Comparison of ENCODE assay signal across 13 cellular contexts in the genomic region with DNA sequence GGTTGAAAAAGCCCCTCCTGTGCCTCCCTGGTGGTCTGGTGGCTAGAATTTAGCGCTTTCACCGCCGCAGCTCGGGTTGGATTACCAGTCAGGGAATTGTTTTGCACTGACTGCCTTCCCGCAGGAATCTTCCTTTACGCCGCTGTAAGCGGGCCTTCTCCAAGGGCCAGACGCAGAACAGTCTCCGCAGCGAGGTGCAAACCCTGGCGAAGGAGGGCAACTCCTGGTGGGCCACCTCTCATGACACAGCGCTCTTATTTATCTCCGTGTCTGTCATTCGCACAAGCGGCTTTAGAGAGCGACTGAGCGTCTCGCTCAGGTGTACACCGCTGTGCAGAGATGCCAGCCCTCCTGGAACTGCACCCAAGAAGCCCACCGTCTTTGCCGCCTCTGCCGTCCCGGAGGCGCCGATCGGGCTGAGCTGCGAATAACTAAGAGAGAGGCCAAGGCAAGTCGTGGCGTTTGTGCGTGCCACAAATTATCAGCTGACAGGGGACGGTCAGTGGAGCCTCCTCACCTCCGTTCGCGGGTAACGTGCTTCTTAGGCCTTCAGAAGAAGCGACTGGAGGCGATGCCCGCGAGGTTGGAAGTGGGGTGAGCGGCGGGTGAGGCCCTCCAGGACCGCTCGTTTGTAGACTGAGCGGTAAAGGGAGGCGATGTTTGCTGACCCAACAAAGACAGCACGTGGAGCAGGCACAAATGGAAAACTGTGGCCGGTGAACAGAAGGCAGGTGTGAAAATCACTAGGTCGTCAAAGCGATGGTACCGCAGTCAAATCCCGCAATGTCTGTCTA.
DNase-seq lines count a peak whose midpoint lies in the region; ATAC-seq and TF ChIP-seq lines count a peak whose summit lies in the region.
"Had no signal": no experiment of that assay in that cellular context is flagged by ENCODE, and none has a peak within 500 bp of the region (broad histone marks: within the 10 kb centered on the region; RNA-seq: fewer than 3 reads in every experiment).

No MANE protein-coding gene starts in this region.

- H3K9me2 ChIP-seq in GM23338 (ENCODE audit: insufficient read depth): no peaks in the 10 kb centered on the region

- peaks cover 34% of the 10 kb centered on the region for H3K4me1 ChIP-seq in CD4-positive, alpha-beta memory T cell (ENCODE audit: insufficient read depth, low read length)
- H3K4me1 ChIP-seq in GM23338 (ENCODE audit: insufficient read depth): peaks cover 49% of the 10 kb centered on the region
- H3K4me1 ChIP-seq in thyroid gland: peaks cover 0 to 19% of the 10 kb centered on the region in 2 donors

- H3F3A ChIP-seq in GM23338 (replicated peaks; ENCODE audit: low read depth): peaks cover 11% of the 10 kb centered on the region; the same call in 1 of the 2 replicates

- peaks cover 57% of the 10 kb centered on the region in 2 donors for H3K27me3 Mint-ChIP-seq in CD4-positive, alpha-beta memory T cell
- H3K27me3 Mint-ChIP-seq in GM23338 (ENCODE audit: insufficient read depth, low read depth, poor library complexity) (peaks cover 32% of the 10 kb centered on the region), mesothelial cell of epicardium (ENCODE audit: low read depth) (peaks cover 98% of the 10 kb centered on the region)

- H3K4me2 ChIP-seq in GM23338: peak overlapping the region; percentile 87

- TF ChIP-seq POLR2A in thyroid gland (IDR thresholded peaks at IDR 0.05): no peak

- no peak overlapping the region for H3K4me3 ChIP-seq in CD4-positive, alpha-beta memory T cell (ENCODE audit: low read length in 2 of 2)
- H3K4me3 ChIP-seq in GM23338 (peak overlapping the region; percentile 60), thyroid gland (replicated peaks in 1 of 3) (no peak overlapping the region)

- peaks cover 3% of the 10 kb centered on the region; the same call in 1 of the 2 replicates for H4K20me1 ChIP-seq in GM23338 (replicated peaks; ENCODE audit: insufficient read depth)

- CTCF ChIA-PET in CD4-positive, alpha-beta memory T cell (lab: Charles Lee; ENCODE audit: partially characterized antibody): no interaction called here

- WGBS in thyroid gland, 2 donors: 3 to 23% methylated on average over 42 to 44 of the region's 52 CpGs

- H3K36me3 ChIP-seq in CD4-positive, alpha-beta memory T cell (ENCODE audit: insufficient read depth, low read length): no peaks in the 10 kb centered on the region
- H3K36me3 ChIP-seq in GM23338 (ENCODE audit: insufficient read depth): no peaks in the 10 kb centered on the region
- H3K36me3 ChIP-seq in thyroid gland: no peaks in the 10 kb centered on the region
- H3K36me3 ChIP-seq: gastroesophageal sphincter had no signal

- peak overlapping the region in 1 of 7 donors; percentile 80 for H3K27ac Mint-ChIP-seq in CD4-positive, alpha-beta memory T cell
- H3K27ac Mint-ChIP-seq in GM23338 (no peak overlapping the region), mesothelial cell of epicardium (no peak overlapping the region)

- peaks cover 14 to 40% (median 32%) of the 10 kb centered on the region in 4 donors for H3K4me1 Mint-ChIP-seq in CD4-positive, alpha-beta memory T cell
- H3K4me1 Mint-ChIP-seq in GM23338 (peaks cover 10% of the 10 kb centered on the region), mesothelial cell of epicardium (peaks cover 24% of the 10 kb centered on the region)

- H3K4me3 Mint-ChIP-seq in CD4-positive, alpha-beta memory T cell: peak overlapping the region; percentile 52 to 89 (median 69)
- H3K4me3 Mint-ChIP-seq in GM23338 (no peak overlapping the region), mesothelial cell of epicardium (peak overlapping the region; percentile 77)

- POLR2A ChIA-PET in CD4-positive, alpha-beta memory T cell (lab: Charles Lee; ENCODE audit: partially characterized antibody): interaction anchor here (3.0 kb wide), 1 partner anchor 36 kb away, joined by 25 read pairs; no protein-coding TSS in a partner anchor

- TF ChIP-seq CTCF in GM23338 (conservative IDR thresholded peaks at IDR 0.05; ENCODE audit: low read depth in 2 of 2): no peak
- no peak for TF ChIP-seq CTCF in mesothelial cell of epicardium (IDR thresholded peaks at IDR 0.05; ENCODE audit: unreplicated experiment)
- no peak for TF ChIP-seq CTCF in thyroid gland (IDR thresholded peaks at IDR 0.05)

- H3K9me3 Mint-ChIP-seq in CD4-positive, alpha-beta memory T cell: peaks cover 0 to 15% (median 4%) of the 10 kb centered on the region in 8 donors
- peaks cover 3% of the 10 kb centered on the region; the same call in 2 of the 3 replicates for H3K9me3 Mint-ChIP-seq in GM23338
- no peaks in the 10 kb centered on the region for H3K9me3 Mint-ChIP-seq in mesothelial cell of epicardium

- H3K27me3 ChIP-seq in CD4-positive, alpha-beta memory T cell (ENCODE audit: insufficient read depth, low read length): peaks cover 29% of the 10 kb centered on the region
- H3K27me3 ChIP-seq in GM23338 (ENCODE audit: insufficient read depth) (peaks cover 100% of the 10 kb centered on the region), thyroid gland (peaks cover 33% of the 10 kb centered on the region)

- intact Hi-C loops in CD4-positive, alpha-beta memory T cell (cut with micrococcal nuclease): no loop called here
- intact Hi-C loops in thyroid gland (cut with DNase I): no loop called here

- H3K9me3 ChIP-seq in CD4-positive, alpha-beta memory T cell (ENCODE audit: control insufficient read depth in 1 of 2, low read length in 2 of 2): no peaks in the 10 kb centered on the region
- no peaks in the 10 kb centered on the region for H3K9me3 ChIP-seq in thyroid gland
- H3K9me3 ChIP-seq: gastroesophageal sphincter had no signal

- H3K79me2 ChIP-seq in GM23338 (replicated peaks; ENCODE audit: insufficient read depth): no peaks in the 10 kb centered on the region

- H3K27ac ChIP-seq in CD4-positive, alpha-beta memory T cell (ENCODE audit: low read depth, low read length): no peak overlapping the region
- H3K27ac ChIP-seq in GM23338 (ENCODE audit: low read depth): no peak overlapping the region
- H3K27ac ChIP-seq in thyroid gland: no peak overlapping the region
- H3K27ac ChIP-seq: gastroesophageal sphincter had no signal

- ATAC-seq in GM23338: no peak
- ATAC-seq in HG03095 (IDR thresholded peaks at IDR 0.05; ENCODE audit: unreplicated experiment): no peak
- ATAC-seq: gastroesophageal sphincter, right cardiac atrium had no signal

- peak overlapping the region; percentile 90 for H2AFZ ChIP-seq in GM23338

- no peak for DNase-seq in CD4-positive, alpha-beta memory T cell
- DNase-seq in GM23338 (ENCODE audit: low spot score) (peak; percentile 40), astrocyte of the hippocampus (ENCODE audit: low read depth, low spot score) (peak; percentile 20), mesothelial cell of epicardium (ENCODE audit: low spot score in 2 of 2, unreplicated experiment in 2 of 2) (no peak), NCI-H82 treated with DMSO at 0.1 percent for 48 hours (lab: John Stamatoyannopoulos, UW; ENCODE audit: unreplicated experiment) (no peak), thyroid gland (no peak)
- DNase-seq: Kasumi-1, NCI-H1694 treated with DMSO at 0.1 percent for 48 hours, right cardiac atrium, RPMI8226, T-helper 9 cell had no signal

- H3K36me3 Mint-ChIP-seq in CD4-positive, alpha-beta memory T cell: no peaks in the 10 kb centered on the region
- peaks cover 2% of the 10 kb centered on the region; the same call in 1 of the 3 replicates for H3K36me3 Mint-ChIP-seq in GM23338 (ENCODE audit: low read depth)
- H3K36me3 Mint-ChIP-seq in mesothelial cell of epicardium: no peaks in the 10 kb centered on the region

TF ChIP-seq in GM23338, 12 proteins besides CTCF, POLR2A, EP300 and RAD21 (continues in another document):
- TF ChIP-seq, protein P1, sequence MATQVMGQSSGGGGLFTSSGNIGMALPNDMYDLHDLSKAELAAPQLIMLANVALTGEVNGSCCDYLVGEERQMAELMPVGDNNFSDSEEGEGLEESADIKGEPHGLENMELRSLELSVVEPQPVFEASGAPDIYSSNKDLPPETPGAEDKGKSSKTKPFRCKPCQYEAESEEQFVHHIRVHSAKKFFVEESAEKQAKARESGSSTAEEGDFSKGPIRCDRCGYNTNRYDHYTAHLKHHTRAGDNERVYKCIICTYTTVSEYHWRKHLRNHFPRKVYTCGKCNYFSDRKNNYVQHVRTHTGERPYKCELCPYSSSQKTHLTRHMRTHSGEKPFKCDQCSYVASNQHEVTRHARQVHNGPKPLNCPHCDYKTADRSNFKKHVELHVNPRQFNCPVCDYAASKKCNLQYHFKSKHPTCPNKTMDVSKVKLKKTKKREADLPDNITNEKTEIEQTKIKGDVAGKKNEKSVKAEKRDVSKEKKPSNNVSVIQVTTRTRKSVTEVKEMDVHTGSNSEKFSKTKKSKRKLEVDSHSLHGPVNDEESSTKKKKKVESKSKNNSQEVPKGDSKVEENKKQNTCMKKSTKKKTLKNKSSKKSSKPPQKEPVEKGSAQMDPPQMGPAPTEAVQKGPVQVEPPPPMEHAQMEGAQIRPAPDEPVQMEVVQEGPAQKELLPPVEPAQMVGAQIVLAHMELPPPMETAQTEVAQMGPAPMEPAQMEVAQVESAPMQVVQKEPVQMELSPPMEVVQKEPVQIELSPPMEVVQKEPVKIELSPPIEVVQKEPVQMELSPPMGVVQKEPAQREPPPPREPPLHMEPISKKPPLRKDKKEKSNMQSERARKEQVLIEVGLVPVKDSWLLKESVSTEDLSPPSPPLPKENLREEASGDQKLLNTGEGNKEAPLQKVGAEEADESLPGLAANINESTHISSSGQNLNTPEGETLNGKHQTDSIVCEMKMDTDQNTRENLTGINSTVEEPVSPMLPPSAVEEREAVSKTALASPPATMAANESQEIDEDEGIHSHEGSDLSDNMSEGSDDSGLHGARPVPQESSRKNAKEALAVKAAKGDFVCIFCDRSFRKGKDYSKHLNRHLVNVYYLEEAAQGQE (IDR thresholded peaks at IDR 0.05; ENCODE audit: unreplicated experiment): no peak
- no peak for TF ChIP-seq CREB1 (CRISPR knock-in tag; IDR thresholded peaks at IDR 0.05; ENCODE audit: low read depth)
- TF ChIP-seq ZNF114 (CRISPR knock-in tag; IDR thresholded peaks at IDR 0.05): no peak
- TF ChIP-seq, protein P2, sequence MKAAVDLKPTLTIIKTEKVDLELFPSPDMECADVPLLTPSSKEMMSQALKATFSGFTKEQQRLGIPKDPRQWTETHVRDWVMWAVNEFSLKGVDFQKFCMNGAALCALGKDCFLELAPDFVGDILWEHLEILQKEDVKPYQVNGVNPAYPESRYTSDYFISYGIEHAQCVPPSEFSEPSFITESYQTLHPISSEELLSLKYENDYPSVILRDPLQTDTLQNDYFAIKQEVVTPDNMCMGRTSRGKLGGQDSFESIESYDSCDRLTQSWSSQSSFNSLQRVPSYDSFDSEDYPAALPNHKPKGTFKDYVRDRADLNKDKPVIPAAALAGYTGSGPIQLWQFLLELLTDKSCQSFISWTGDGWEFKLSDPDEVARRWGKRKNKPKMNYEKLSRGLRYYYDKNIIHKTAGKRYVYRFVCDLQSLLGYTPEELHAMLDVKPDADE (IDR thresholded peaks at IDR 0.05): no peak
- peak; percentile 59 for TF ChIP-seq EZH2 (IDR thresholded peaks at IDR 0.05; ENCODE audit: low read depth, unreplicated experiment)
- no peak for TF ChIP-seq ZNF331 (CRISPR knock-in tag; IDR thresholded peaks at IDR 0.05; ENCODE audit: low read depth)
- peak; percentile 83 for TF ChIP-seq EZH2phosphoT487 (IDR thresholded peaks at IDR 0.05; ENCODE audit: unreplicated experiment)
- TF ChIP-seq STAT1 (IDR thresholded peaks at IDR 0.05; ENCODE audit: unreplicated experiment): no peak

Comparison
In these comparisons a context has a peak if more than half of its experiments do, and no peak if none do; other contexts are left out.
1. DNase-seq: peak in GM23338 (single experiment) and astrocyte of the hippocampus (single experiment); none in CD4-positive, alpha-beta memory T cell (0 of 5), mesothelial cell of epicardium (0 of 2), NCI-H82 treated with DMSO at 0.1 percent for 48 hours (single experiment) and thyroid gland (0 of 2).